Comparison of ENCODE assay signal across 18 cellular contexts in the genomic region with DNA sequence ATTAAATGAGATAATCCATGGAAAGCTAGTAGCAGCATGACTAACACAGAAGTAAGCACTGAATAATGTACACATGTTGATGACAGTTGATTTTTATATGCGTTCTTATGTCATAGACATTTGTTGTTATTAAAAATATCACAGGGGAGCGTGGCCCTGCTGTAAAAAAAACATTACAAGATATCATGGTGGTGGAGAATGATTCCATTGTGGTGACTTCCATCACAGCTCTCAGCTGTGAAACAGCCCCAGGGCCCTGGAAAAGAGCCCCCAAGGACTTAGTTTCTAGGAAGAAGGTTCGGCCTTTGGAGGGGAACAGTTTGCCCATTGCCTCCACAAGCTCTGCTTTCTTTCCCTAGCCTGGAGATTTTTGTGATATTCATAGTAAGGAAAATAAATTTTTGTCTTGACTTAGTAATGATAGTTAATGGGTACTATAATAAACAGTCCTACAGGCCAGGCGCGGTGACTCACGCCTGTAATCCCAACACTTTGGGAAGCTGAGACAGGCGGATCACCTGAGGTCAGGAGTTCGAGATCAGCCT.
"Had no signal": no experiment of that assay in that cellular context is flagged by ENCODE, and none has a peak within 500 bp of the region (broad histone marks: within the 10 kb centered on the region; RNA-seq: fewer than 3 reads in every experiment).

No MANE protein-coding gene starts in this region.

- ATAC-seq: activated CD4-positive, CD25-positive, alpha-beta regulatory T cell treated with anti-CD3 and anti-CD28 coated beads, Interleukin-2, amount 50 U/mL, for 24 hours; heart left ventricle; left colon; right lobe of liver; stimulated activated effector memory CD8-positive, alpha-beta T cell treated with anti-CD3 and anti-CD28 coated beads, Interleukin-12 subunit alpha, Interleukin-12 subunit beta, amount 100 ng/mL, for 72 hours; stimulated activated naive CD8-positive, alpha-beta T cell treated with anti-CD3 and anti-CD28 coated beads, Interleukin-15, amount 100 ng/mL, for 72 hours had no signal

- DNase-seq: activated CD4-positive, alpha-beta T cell treated with anti-CD3 and anti-CD28 coated beads, Interleukin-2, amount 50 U/mL, for 4 hours; activated CD8-positive, alpha-beta memory T cell treated with anti-CD3 and anti-CD28 coated beads for 24 hours; activated CD8-positive, alpha-beta memory T cell treated with anti-CD3 and anti-CD28 coated beads, Interleukin-2, amount 50 U/mL, for 4 hours; activated naive CD4-positive, alpha-beta T cell; activated naive CD8-positive, alpha-beta T cell treated with anti-CD3 and anti-CD28 coated beads for 36 hours; activated T-cell treated with anti-CD3 and anti-CD28 coated beads, Interleukin-2, amount 50 U/mL, for 24 hours; effector CD4-positive, alpha-beta T cell; heart left ventricle; left colon; nucleus accumbens; posterior cingulate gyrus; right lobe of liver; stimulated activated CD4-positive, alpha-beta T cell treated with anti-CD3 and anti-CD28 coated beads, Interleukin-2, amount 100 ng/mL, for 24 hours; stimulated activated naive CD8-positive, alpha-beta T cell treated with anti-CD3 and anti-CD28 coated beads, Interleukin-15, amount 100 ng/mL, for 72 hours; trophoblast cell; uterus had no signal
